ENCODE assay signal across 33 cellular contexts in the genomic region with DNA sequence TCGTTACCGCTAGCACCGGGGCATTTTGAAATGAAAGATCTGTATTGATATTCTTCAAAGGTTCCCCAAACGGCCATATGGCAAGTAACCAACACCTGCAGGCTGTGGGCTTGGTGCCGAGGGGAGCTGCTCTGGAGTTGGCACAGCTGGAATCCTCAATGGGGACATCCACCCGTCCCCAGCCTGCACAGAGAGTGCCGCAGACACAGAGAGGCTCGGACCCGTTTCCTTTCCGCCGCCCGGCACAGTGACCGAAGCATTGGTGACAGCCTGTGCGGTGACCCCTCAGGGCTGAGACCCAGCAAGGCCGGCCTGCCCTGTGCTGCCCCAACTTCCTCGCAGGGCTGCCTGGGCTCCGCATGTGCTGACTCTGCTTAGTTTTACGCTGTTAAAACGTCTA. TPM values are rescaled to one million over a fixed set of nuclear protein-coding genes. Genes with fewer than 3 reads are reported as not detected.
"Had no signal": no experiment of that assay in that cellular context is flagged by ENCODE, and none has a peak within 500 bp of the region (broad histone marks: within the 10 kb centered on the region; RNA-seq: fewer than 3 reads in every experiment).

No MANE protein-coding gene starts in this region.

- H3K9me3 ChIP-seq: ascending aorta, neutrophil, ovary, prostate gland, sigmoid colon, suprapubic skin, tibial nerve had no signal

- DNase-seq: activated CD4-positive, alpha-beta memory T cell treated with anti-CD3 and anti-CD28 coated beads, Interleukin-2, amount 10 ng/mL, durations not matched to agents 7 days and 5 days; activated CD4-positive, alpha-beta T cell treated with anti-CD3 and anti-CD28 coated beads for 4 hours; activated CD8-positive, alpha-beta memory T cell treated with anti-CD3 and anti-CD28 coated beads, Interleukin-2, amount 50 U/mL, for 48 hours; activated gamma-delta T cell; activated naive CD4-positive, alpha-beta T cell treated with anti-CD3 and anti-CD28 coated beads, Interleukin-2, amount 10 ng/mL, durations not matched to agents 7 days and 5 days; activated naive CD8-positive, alpha-beta T cell treated with anti-CD3 and anti-CD28 coated beads, Interleukin-2, amount 10 ng/mL, durations not matched to agents 7 days and 5 days; activated T-cell treated with anti-CD3 and anti-CD28 coated beads, Interleukin-2, amount 50 U/mL, for 24 hours; cerebellar nuclear complex; effector memory CD4-positive, alpha-beta T cell; mesenchymal stem cell; nephron progenitor cell; retina; sigmoid colon; small intestine; stimulated activated CD4-positive, alpha-beta T cell treated with anti-CD3 and anti-CD28 coated beads, Interleukin-15, amount 100 ng/mL, for 24 hours; stimulated activated CD4-positive, alpha-beta T cell treated with anti-CD3 and anti-CD28 coated beads, Interleukin-2, amount 100 ng/mL, for 24 hours; stimulated activated naive CD4-positive, alpha-beta T cell; T-helper 9 cell had no signal

- H3K4me3 ChIP-seq: ascending aorta, cardiac muscle cell, coronary artery, dorsolateral prefrontal cortex, ovary, prostate gland, sigmoid colon, suprapubic skin, tibial nerve had no signal

- H3K4me1 ChIP-seq: ascending aorta, prostate gland had no signal

- FAIRE-seq: frontal cortex, islet of Langerhans, small intestine, TTC549 had no signal

- H3K27ac ChIP-seq: ascending aorta, cardiac muscle cell, coronary artery, neutrophil, ovary, prostate gland, suprapubic skin, tibial nerve, VCaP had no signal

- H3K36me3 ChIP-seq: ascending aorta, cardiac muscle cell, neutrophil, ovary, prostate gland, sigmoid colon, suprapubic skin, tibial nerve had no signal

RNA-seq across cellular contexts. Expression of gene CFAP46, which starts 4.5 kb away (rescaled TPM):
- total RNA-seq: activated CD4-positive, alpha-beta memory T cell treated with anti-CD3 and anti-CD28 coated beads, Interleukin-2, amount 10 ng/mL, durations not matched to agents 7 days and 5 days; activated naive CD8-positive, alpha-beta T cell treated with anti-CD3 and anti-CD28 coated beads, Interleukin-2, amount 10 ng/mL, durations not matched to agents 7 days and 5 days; ascending aorta; T-helper 1 cell treated with Interleukin-12 subunit alpha and Interleukin-12 subunit beta and Interleukin-4 antibody, amounts not matched to agents 30 ng/mL and 1 ng/mL, for 36 hours had no signal
- polyA plus RNA-seq: urinary bladder had no signal
